ENCODE assay signal across 8 cellular contexts in genomic region chr9:131732061-131732526, GRCh38. TPM values are rescaled to one million over a fixed set of nuclear protein-coding genes. Genes with fewer than 3 reads are reported as not detected.
A peak's percentile ranks its signal among the peaks of the same experiment; 100 is the strongest.
DNase-seq lines count a peak whose midpoint lies in the region; ATAC-seq and TF ChIP-seq lines count a peak whose summit lies in the region.

No MANE protein-coding gene starts in this region.

- H3K9me3 Mint-ChIP-seq in activated T-cell treated with anti-CD3 and anti-CD28 coated beads, Interleukin-2, amount 50 U/mL, for 4 hours = no peaks in the 10 kb centered on the region
- no peaks in the 10 kb centered on the region for H3K9me3 Mint-ChIP-seq in WTC11

- WGBS in transverse colon (ENCODE audit: low coverage in 1 of 2), 2 donors = 65 to 80% methylated on average over 1 to 8 of the region's 8 CpGs

- TF ChIP-seq CTCF in WTC11 (IDR thresholded peaks at IDR 0.05) (no peak), transverse colon (IDR thresholded peaks at IDR 0.05) (no peak)

- POLR2A ChIA-PET in WTC11 (lab: Charles Lee) = no interaction called here

- H3K27ac Mint-ChIP-seq in WTC11 = no peak overlapping the region

- ATAC-seq in activated T-cell treated with anti-CD3 and anti-CD28 coated beads, Interleukin-2, amount 50 U/mL, for 4 hours = no peak
- ATAC-seq in WTC11 (no peak), left ventricle myocardium superior (peak; percentile 49)

- peak overlapping the region; percentile 77 for H3K4me3 Mint-ChIP-seq in activated T-cell treated with anti-CD3 and anti-CD28 coated beads, Interleukin-2, amount 50 U/mL, for 4 hours
- H3K4me3 Mint-ChIP-seq in WTC11 = no peak overlapping the region

- H3K9me3 ChIP-seq in transverse colon = no peaks in the 10 kb centered on the region

- H3K27ac ChIP-seq in transverse colon = peak overlapping the region; percentile 79 to 85 (median 81)

- H3K4me1 ChIP-seq in transverse colon = peaks cover 59 to 94% (median 82%) of the 10 kb centered on the region in 4 donors

- no peak for TF ChIP-seq EP300 in transverse colon (IDR thresholded peaks at IDR 0.05; ENCODE audit: low read depth)

- no peaks in the 10 kb centered on the region for H3K27me3 ChIP-seq in transverse colon

- intact Hi-C loops in left ventricle myocardium superior (cut with micrococcal nuclease) = loop anchor here (10.0 kb wide), 2 partner anchors 57 to 137 kb away; no protein-coding TSS in a partner anchor
- intact Hi-C loops in transverse colon (cut with DNase I; ENCODE audit: low total_unique reads) = no loop called here

- DNase-seq in activated T-cell treated with anti-CD3 and anti-CD28 coated beads, Interleukin-2, amount 50 U/mL, for 4 hours = no peak
- no peak for DNase-seq in activated T-cell treated with anti-CD3 and anti-CD28 coated beads, Interleukin-2, amount 50 U/mL, for 1 hour
- DNase-seq in WTC11 (ENCODE audit: low spot score) (no peak), left ventricle myocardium superior (no peak), transverse colon (peak; percentile 57), kidney glomerular epithelial cell (lab: John Stamatoyannopoulos, UW) (no peak)
- DNase-seq in NK-92 treated with Interleukin-12 subunit alpha and Interleukin-12 subunit beta, amount 100 ng/mL, for 24 hours (lab: John Stamatoyannopoulos, UW) = no peak
- DNase-seq in activated CD8-positive, alpha-beta memory T cell treated with anti-CD3 and anti-CD28 coated beads for 24 hours = no peak

- H3K4me1 Mint-ChIP-seq in activated T-cell treated with anti-CD3 and anti-CD28 coated beads, Interleukin-2, amount 50 U/mL, for 4 hours (ENCODE audit: low read depth) = peaks cover 97% of the 10 kb centered on the region
- H3K4me1 Mint-ChIP-seq in WTC11 = peaks cover 78% of the 10 kb centered on the region

- H3K36me3 ChIP-seq in transverse colon = no peaks in the 10 kb centered on the region

- H3K36me3 Mint-ChIP-seq in activated T-cell treated with anti-CD3 and anti-CD28 coated beads, Interleukin-2, amount 50 U/mL, for 4 hours (ENCODE audit: insufficient read depth) = peaks cover 14% of the 10 kb centered on the region
- no peaks in the 10 kb centered on the region for H3K36me3 Mint-ChIP-seq in WTC11

- no peak for TF ChIP-seq POLR2A in transverse colon (IDR thresholded peaks at IDR 0.05)

- CTCF ChIA-PET in WTC11 (lab: Charles Lee) = interaction anchor here (2.1 kb wide), 1 partner anchor 10 kb away, joined by 7 read pairs; no protein-coding TSS in a partner anchor

- in situ Hi-C loops in transverse colon (cut with MboI; ENCODE audit: low pct_ligation_motif_present in 1 of 4, low pct_unique_long_range_greater_than_20kb in 1 of 4, low sequenced_read_pairs in 3 of 4) = loop anchor here (25.0 kb wide), 3 partner anchors 245 to 370 kb away; partner anchors contain the start of gene PRRC2B (in 1 of the 4)

- H3K27me3 Mint-ChIP-seq in activated T-cell treated with anti-CD3 and anti-CD28 coated beads, Interleukin-2, amount 50 U/mL, for 4 hours (ENCODE audit: low read depth) = no peaks in the 10 kb centered on the region
- H3K27me3 Mint-ChIP-seq in WTC11 (ENCODE audit: low read depth) = no peaks in the 10 kb centered on the region

- no peak overlapping the region for H3K4me3 ChIP-seq in transverse colon

TF ChIP-seq in WTC11, 78 proteins besides CTCF, POLR2A, EP300 and RAD21:
- TF ChIP-seq ZNF396 (CRISPR knock-in tag; IDR thresholded peaks at IDR 0.05; ENCODE audit: borderline replicate concordance) (no peak), GABPB1 (CRISPR knock-in tag; IDR thresholded peaks at IDR 0.05) (0 out of 2 replicates have a peak, but pooled peaks have one; percentile 10), KAT7 (CRISPR knock-in tag; IDR thresholded peaks at IDR 0.05; ENCODE audit: borderline replicate concordance) (no peak)

RNA-seq across cellular contexts. Expression of gene RAPGEF1, which starts 7.8 kb away (rescaled TPM):
- 100 to 1,000 TPM; 106 to 120 (median 111) TPM for total RNA-seq in activated T-cell treated with anti-CD3 and anti-CD28 coated beads, Interleukin-2, amount 50 U/mL, for 4 hours
- 57.9 to 66.2 TPM (median 65.7 TPM) in 3 replicates for total RNA-seq in WTC11 (2021)
- 156 TPM for total RNA-seq in left ventricle myocardium superior
- total RNA-seq in transverse colon = 10 to 100 TPM; 49.8 to 86.0 (median 55.1) TPM
